In the genomic region with DNA sequence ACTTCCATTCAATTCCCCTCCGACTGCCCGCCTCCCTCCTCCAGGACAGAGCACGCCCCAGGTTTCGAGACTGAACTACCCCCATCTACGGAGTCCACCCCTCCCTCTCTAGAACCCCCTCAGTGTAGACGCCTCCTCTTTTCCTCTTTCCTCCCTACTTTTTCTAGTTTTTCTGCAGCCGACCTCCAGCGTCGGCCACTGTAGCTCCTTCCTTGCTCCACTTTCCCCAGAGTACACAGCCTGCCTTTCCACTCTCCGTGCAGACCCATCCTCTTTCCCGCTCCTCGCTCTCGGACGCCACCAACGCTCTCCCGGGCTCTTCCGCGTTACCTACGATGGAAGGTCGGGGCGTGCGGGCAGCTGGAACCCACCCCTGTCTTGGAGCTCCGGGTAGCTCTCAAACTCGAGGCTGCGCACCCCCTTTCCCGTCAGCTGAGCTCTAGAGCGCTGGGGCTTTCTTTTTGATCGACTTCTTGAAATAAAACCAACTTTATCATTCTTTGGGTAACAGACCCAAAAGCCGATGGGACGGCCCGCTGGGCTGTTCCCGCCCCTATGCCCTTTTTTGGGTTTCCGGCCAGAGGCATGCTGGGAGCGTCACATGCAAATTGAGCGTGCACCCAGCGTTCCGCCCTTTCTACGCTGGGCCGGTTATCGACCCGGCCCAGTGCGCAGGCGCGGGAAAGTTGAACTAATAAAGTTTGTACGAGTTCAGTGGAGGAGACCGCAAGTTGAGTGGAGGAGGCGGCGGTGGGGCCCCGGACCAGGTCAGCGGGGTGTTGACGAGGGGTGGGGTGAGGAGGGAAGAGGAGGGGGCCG, we compare ENCODE assay signal across 8 cellular contexts. TPM values are rescaled to one million over a fixed set of nuclear protein-coding genes. Genes with fewer than 3 reads are reported as not detected.
DNase-seq lines count a peak whose midpoint lies in the region; TF ChIP-seq lines count a peak whose summit lies in the region.

A gene with protein sequence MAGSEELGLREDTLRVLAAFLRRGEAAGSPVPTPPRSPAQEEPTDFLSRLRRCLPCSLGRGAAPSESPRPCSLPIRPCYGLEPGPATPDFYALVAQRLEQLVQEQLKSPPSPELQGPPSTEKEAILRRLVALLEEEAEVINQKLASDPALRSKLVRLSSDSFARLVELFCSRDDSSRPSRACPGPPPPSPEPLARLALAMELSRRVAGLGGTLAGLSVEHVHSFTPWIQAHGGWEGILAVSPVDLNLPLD (plus strand): TSS at position 633 of the 819 bp plus-strand sequence. CDS start 760 bp downstream, outside the sequence.
A gene with protein sequence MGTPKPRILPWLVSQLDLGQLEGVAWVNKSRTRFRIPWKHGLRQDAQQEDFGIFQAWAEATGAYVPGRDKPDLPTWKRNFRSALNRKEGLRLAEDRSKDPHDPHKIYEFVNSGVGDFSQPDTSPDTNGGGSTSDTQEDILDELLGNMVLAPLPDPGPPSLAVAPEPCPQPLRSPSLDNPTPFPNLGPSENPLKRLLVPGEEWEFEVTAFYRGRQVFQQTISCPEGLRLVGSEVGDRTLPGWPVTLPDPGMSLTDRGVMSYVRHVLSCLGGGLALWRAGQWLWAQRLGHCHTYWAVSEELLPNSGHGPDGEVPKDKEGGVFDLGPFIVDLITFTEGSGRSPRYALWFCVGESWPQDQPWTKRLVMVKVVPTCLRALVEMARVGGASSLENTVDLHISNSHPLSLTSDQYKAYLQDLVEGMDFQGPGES (minus strand): TSS at position 557 of the 819 bp plus-strand sequence. CDS start 1,019 bp downstream, outside the sequence.

- no peak for TF ChIP-seq CTCF in MM.1S (IDR thresholded peaks at IDR 0.05; ENCODE audit: low read length)
- TF ChIP-seq CTCF in fibroblast of villous mesenchyme (IDR thresholded peaks at IDR 0.05; ENCODE audit: insufficient read depth, low read depth, low read length): no peak
- TF ChIP-seq CTCF in neural crest cell (conservative IDR thresholded peaks at IDR 0.05): no peak
- peak in 1 of 7 experiments; percentile 21 for TF ChIP-seq CTCF in stomach (IDR thresholded peaks at IDR 0.05)

- intact Hi-C loops in stomach (cut with DNase I; ENCODE audit: low total_unique reads): no loop called here

- H3K4me1 ChIP-seq in HAP-1 (peaks cover 9% of the 10 kb centered on the region; the same call in 1 of the 2 replicates), MM.1S (ENCODE audit: low read length) (peaks cover 18% of the 10 kb centered on the region), SJSA1 (replicated peaks) (peaks cover 20% of the 10 kb centered on the region), stomach (peaks cover 22 to 36% (median 31%) of the 10 kb centered on the region in 4 donors)

- H4K20me1 ChIP-seq in MM.1S (ENCODE audit: insufficient read depth, low read length): no peaks in the 10 kb centered on the region

- H3K4me1 Mint-ChIP-seq in neural crest cell: peaks cover 41% of the 10 kb centered on the region

- H3K4me3 ChIP-seq in HAP-1: peak within 1 kb of the TSS; percentile 75
- peak within 1 kb of the TSS; percentile 96 for H3K4me3 ChIP-seq in MM.1S (ENCODE audit: low read length)
- H3K4me3 ChIP-seq in SJSA1: peak within 1 kb of the TSS; percentile 56
- peak within 1 kb of the TSS; percentile 95 for H3K4me3 ChIP-seq in fibroblast of villous mesenchyme (ENCODE audit: low read depth, low read length)
- H3K4me3 ChIP-seq in stomach: peak within 1 kb of the TSS; percentile 69 to 88 (median 82)

- H3K9me3 ChIP-seq in HAP-1 (no peaks in the 10 kb centered on the region), MM.1S (replicated peaks; ENCODE audit: insufficient read depth, low read length) (no peaks in the 10 kb centered on the region), SJSA1 (replicated peaks) (no peaks in the 10 kb centered on the region), stomach (no peaks in the 10 kb centered on the region)

- peaks cover 10% of the 10 kb centered on the region for H3K27me3 Mint-ChIP-seq in neural crest cell (ENCODE audit: low read depth)

- H3K9me3 Mint-ChIP-seq in neural crest cell: no peaks in the 10 kb centered on the region

- peak within 1 kb of the TSS; percentile 87 for H3K9ac ChIP-seq in MM.1S (ENCODE audit: low read length)

- no peak for TF ChIP-seq EP300 in stomach (IDR thresholded peaks at IDR 0.05)

- H3F3A ChIP-seq in MM.1S (ENCODE audit: insufficient read depth, low read length): peaks cover 30% of the 10 kb centered on the region

- peak; percentile 93 for DNase-seq in G401 (ENCODE audit: low spot score)
- peak; percentile 94 to 99 for DNase-seq in HAP-1 (ENCODE audit: low spot score in 2 of 2)
- DNase-seq in MM.1S: peak; percentile 98
- peak; percentile 94 to 98 for DNase-seq in SJSA1 (ENCODE audit: low read depth in 1 of 2, low spot score in 2 of 2)
- peak; percentile 99 for DNase-seq in activated gamma-delta T cell treated with anti-CD3 and anti-CD28 coated beads, Interleukin-2, amount 50 U/mL, for 16 hours (ENCODE audit: low read depth)
- peak; percentile 96 for DNase-seq in fibroblast of villous mesenchyme (ENCODE audit: low read depth)
- peak; percentile 96 for DNase-seq in neural crest cell (ENCODE audit: low read depth, low spot score)
- peak; percentile 99 for DNase-seq in stomach

- H3K27me3 ChIP-seq in HAP-1 (ENCODE audit: low read depth) (no peaks in the 10 kb centered on the region), MM.1S (replicated peaks; ENCODE audit: insufficient read depth, low read length) (no peaks in the 10 kb centered on the region), SJSA1 (replicated peaks) (no peaks in the 10 kb centered on the region), stomach (no peaks in the 10 kb centered on the region)

- H2AFZ ChIP-seq in MM.1S (ENCODE audit: low read length): peak within 1 kb of the TSS; percentile 96

- H3K36me3 ChIP-seq in HAP-1 (replicated peaks) (peaks cover 41% of the 10 kb centered on the region), MM.1S (replicated peaks; ENCODE audit: insufficient read depth, low read length) (no peaks in the 10 kb centered on the region), SJSA1 (peaks cover 56% of the 10 kb centered on the region), stomach (peaks cover 25 to 49% (median 38%) of the 10 kb centered on the region in 4 donors)

- 0 to 1% (median 0%) methylated on average over 46 to 52 of the region's 52 CpGs for WGBS in stomach, 5 donors

- no peaks in the 10 kb centered on the region for H3K9me2 ChIP-seq in MM.1S (replicated peaks; ENCODE audit: insufficient read depth, low read length)

- TF ChIP-seq POLR2A in stomach (IDR thresholded peaks at IDR 0.05): no peak

- H3K79me2 ChIP-seq in MM.1S (ENCODE audit: low read length): peaks cover 52% of the 10 kb centered on the region

- peak within 1 kb of the TSS; percentile 98 for H3K4me3 Mint-ChIP-seq in neural crest cell

- H3K27ac Mint-ChIP-seq in neural crest cell (ENCODE audit: unreplicated experiment): peak within 1 kb of the TSS; percentile 97

- in situ Hi-C loops in G401 (cut with HindIII; ENCODE audit: low sequenced_read_pairs): no loop called here
- in situ Hi-C loops in HAP-1 (cut with MboI; ENCODE audit: low sequenced_read_pairs): no loop called here

- peak within 1 kb of the TSS; percentile 92 for H3K4me2 ChIP-seq in MM.1S (ENCODE audit: low read depth, low read length)

- peaks cover 5% of the 10 kb centered on the region for H3K36me3 Mint-ChIP-seq in neural crest cell (ENCODE audit: low read depth)

- H3K27ac ChIP-seq in MM.1S (ENCODE audit: low read length) (peak within 1 kb of the TSS; percentile 89), SJSA1 (peak within 1 kb of the TSS; percentile 12), stomach (peak within 1 kb of the TSS; percentile 90 to 96 (median 93))

RNA-seq across cellular contexts. Expression of the first gene that starts in this region (rescaled TPM):
- 8.1 and 13.9 TPM in 2 replicates for total RNA-seq in G401 (2014; rRNA removed; shearing (Covaris generic))
- total RNA-seq in SJSA1 (2014; rRNA removed; shearing (Covaris generic)): 9.5 and 16.2 TPM in 2 replicates
- total RNA-seq in fibroblast of villous mesenchyme: 4.7 and 6.8 TPM in 2 replicates
- 92.4 and 99.5 TPM in 2 replicates for total RNA-seq in neural crest cell
- 10 to 100 TPM in 1 of 5 donors, 1 to 10 TPM in 4; 2.3 to 10.7 (median 7.5) TPM for total RNA-seq in stomach
- polyA plus RNA-seq in stomach: 10 to 100 TPM; 12.8 to 23.3 (median 22.4) TPM

RNA-seq across cellular contexts. Expression of the second gene that starts in this region (rescaled TPM):
- total RNA-seq in G401 (2014; rRNA removed; shearing (Covaris generic)): 56.7 and 59.6 TPM in 2 replicates
- 56.9 and 61.4 TPM in 2 replicates for total RNA-seq in SJSA1 (2014; rRNA removed; shearing (Covaris generic))
- 49.9 and 66.5 TPM in 2 replicates for total RNA-seq in fibroblast of villous mesenchyme
- 70.0 and 76.0 TPM in 2 replicates for total RNA-seq in neural crest cell
- 100 to 1,000 TPM in 4 of 5 donors, 10 to 100 TPM in 1; 28.3 to 380 (median 104) TPM for total RNA-seq in stomach
- polyA plus RNA-seq in stomach: 100 to 1,000 TPM; 104 to 148 (median 114) TPM

Comparison
In these comparisons a context has a peak if more than half of its experiments do, and no peak if none do; other contexts are left out.
1. Peak in every context shown above with its lines: DNase-seq, H3K4me3 ChIP-seq and H3K27ac ChIP-seq.
2. H3K27ac ChIP-seq: peak in every context shown above with its lines; median percentile 93 in stomach; 89 in MM.1S; 12 in SJSA1.